ENCODE assay signal across 28 cellular contexts in genomic region chr5:109903061-109903460, GRCh38.
"Had no signal": no experiment of that assay in that cellular context is flagged by ENCODE, and none has a peak within 500 bp of the region (broad histone marks: within the 10 kb centered on the region; RNA-seq: fewer than 3 reads in every experiment).

No MANE protein-coding gene starts in this region.

- H3K9me3 ChIP-seq: ascending aorta had no signal

- H3K36me3 ChIP-seq: ascending aorta, brain microvascular endothelial cell had no signal

- H3K27me3 ChIP-seq: ascending aorta, brain microvascular endothelial cell had no signal

- H3K27ac ChIP-seq: ascending aorta, brain microvascular endothelial cell, coronary artery, epithelial cell of prostate had no signal

- DNase-seq: activated CD4-positive, alpha-beta memory T cell treated with anti-CD3 and anti-CD28 coated beads for 36 hours; activated CD4-positive, alpha-beta T cell treated with anti-CD3 and anti-CD28 coated beads for 36 hours; activated CD4-positive, alpha-beta T cell treated with anti-CD3 and anti-CD28 coated beads, Interleukin-2, amount 10 ng/mL, durations not matched to agents 24 days and 14 days; activated CD4-positive, CD25-positive, alpha-beta regulatory T cell; activated CD4-positive, CD25-positive, alpha-beta regulatory T cell treated with anti-CD3 and anti-CD28 coated beads, Interleukin-2, amount 50 U/mL, for 72 hours; activated CD8-positive, alpha-beta memory T cell treated with anti-CD3 and anti-CD28 coated beads, Interleukin-2, amount 10 ng/mL, durations not matched to agents 7 days and 5 days; activated CD8-positive, alpha-beta memory T cell treated with anti-CD3 and anti-CD28 coated beads, Interleukin-2, amount 50 U/mL, for 4 hours; activated CD8-positive, alpha-beta T cell treated with anti-CD3 and anti-CD28 coated beads, Interleukin-2, amount 10 ng/mL, durations not matched to agents 7 days and 5 days; activated gamma-delta T cell; activated naive CD4-positive, alpha-beta T cell; activated naive CD4-positive, alpha-beta T cell treated with anti-CD3 and anti-CD28 coated beads, Interleukin-2, amount 10 ng/mL, durations not matched to agents 7 days and 5 days; activated naive CD8-positive, alpha-beta T cell treated with anti-CD3 and anti-CD28 coated beads, Interleukin-2, amount 10 ng/mL, durations not matched to agents 7 days and 5 days; activated T-cell treated with anti-CD3 and anti-CD28 coated beads for 4 hours; activated T-cell treated with anti-CD3 and anti-CD28 coated beads, Interleukin-2, amount 50 U/mL, for 24 hours; activated T-cell treated with anti-CD3 and anti-CD28 coated beads, Interleukin-2, amount 50 U/mL, for 72 hours; brain microvascular endothelial cell; effector CD4-positive, alpha-beta T cell; foreskin fibroblast; head of caudate nucleus; T-helper 2 cell had no signal

- FAIRE-seq: bronchial epithelial cell, endometrium, endothelial cell of umbilical vein, frontal cortex had no signal

- H3K4me3 ChIP-seq: ascending aorta, coronary artery had no signal

- ATAC-seq: activated CD4-positive, alpha-beta T cell treated with anti-CD3 and anti-CD28 coated beads for 36 hours; activated CD8-positive, alpha-beta memory T cell treated with anti-CD3 and anti-CD28 coated beads, Interleukin-2, amount 10 ng/mL, durations not matched to agents 7 days and 5 days; activated CD8-positive, alpha-beta T cell treated with anti-CD3 and anti-CD28 coated beads, Interleukin-2, amount 10 ng/mL, durations not matched to agents 7 days and 5 days; activated naive CD4-positive, alpha-beta T cell treated with anti-CD3 and anti-CD28 coated beads, Interleukin-2, amount 50 U/mL, for 72 hours; activated T-cell treated with anti-CD3 and anti-CD28 coated beads, Interleukin-2, amount 50 U/mL, for 72 hours had no signal
